Comparison of ENCODE assay signal across 10 cellular contexts in genomic region chr14:71117839-71118743, GRCh38.
DNase-seq lines count a peak whose midpoint lies in the region; ATAC-seq and TF ChIP-seq lines count a peak whose summit lies in the region.
"Had no signal": no experiment of that assay in that cellular context is flagged by ENCODE, and none has a peak within 500 bp of the region (broad histone marks: within the 10 kb centered on the region; RNA-seq: fewer than 3 reads in every experiment).

No MANE protein-coding gene starts in this region.

- peaks cover 0 to 5% (median 3%) of the 10 kb centered on the region in 4 donors for H3K4me1 Mint-ChIP-seq in CD4-positive, alpha-beta memory T cell

- H4K5ac ChIP-seq in IMR-90 (ENCODE audit: low read depth, low read length) (no peak overlapping the region), mesendoderm (ENCODE audit: low read length) (no peak overlapping the region)

- H3K9me1 ChIP-seq in IMR-90 (ENCODE audit: insufficient read depth, low read length), result peaks cover 7% of the 10 kb centered on the region

- no peaks in the 10 kb centered on the region for H4K20me1 ChIP-seq in IMR-90 (ENCODE audit: insufficient read depth, low read length)

- H2AK9ac ChIP-seq in IMR-90 (replicated peaks; ENCODE audit: low read depth, low read length, poor library complexity), result no peak overlapping the region

- no peaks in the 10 kb centered on the region for H3K9me3 ChIP-seq in CD4-positive, alpha-beta memory T cell (ENCODE audit: control insufficient read depth in 1 of 2, low read length in 2 of 2)
- H3K9me3 ChIP-seq in IMR-90 (ENCODE audit: control insufficient read depth, insufficient read depth, low read length), result no peaks in the 10 kb centered on the region

- in situ Hi-C loops in IMR-90 (cut with MboI; ENCODE audit: low sequenced_read_pairs) (no loop called here), astrocyte of the spinal cord (cut with HindIII; ENCODE audit: low sequenced_read_pairs) (no loop called here)

- H3K27ac Mint-ChIP-seq in CD4-positive, alpha-beta memory T cell, result peak overlapping the region in 5 of 7 donors; percentile 20 to 94 (median 73)

- no TSS peak for BruUV-seq in IMR-90 (replicated peaks; lab: Mats Ljungman, UMichigan)

- H3K4ac ChIP-seq in IMR-90 (ENCODE audit: low read depth, low read length) (peak overlapping the region; percentile 66), mesendoderm (ENCODE audit: low read depth, low read length) (peak overlapping the region; percentile 70)

- H3K23ac ChIP-seq in IMR-90 (ENCODE audit: low read depth, low read length) (peak overlapping the region; percentile 88; the same call in 1 of the 2 replicates), mesendoderm (ENCODE audit: low read length) (no peak overlapping the region)

- ATAC-seq in IMR-90 (ENCODE audit: low read depth) (peak; percentile 44), GM18867 (IDR thresholded peaks at IDR 0.05; ENCODE audit: unreplicated experiment) (no peak)

- WGBS in IMR-90 (ENCODE audit: extremely low coverage in 2 of 2, insufficient read length in 1 of 2), 2 experiments, result 53% methylated on average over 5 of the region's 10 CpGs; no CpG with 5 or more reads in 1 of the 2 experiments
- WGBS in mesendoderm (ENCODE audit: extremely low coverage, insufficient coverage, low lambda C conversion rate), result no CpG with 5 or more reads among the region's 10 CpGs

- H3K79me1 ChIP-seq in IMR-90 (ENCODE audit: low read depth in 1 of 2, low read length in 2 of 2) (peaks cover 4 to 8% of the 10 kb centered on the region in 2 experiments), mesendoderm (ENCODE audit: low read length) (no peaks in the 10 kb centered on the region)

- POLR2A ChIA-PET in CD4-positive, alpha-beta memory T cell (lab: Charles Lee; ENCODE audit: partially characterized antibody), result no interaction called here
- POLR2A ChIA-PET in IMR-90 (lab: Charles Lee; ENCODE audit: unreplicated experiment), result no interaction called here

- peak overlapping the region; percentile 12; the same call in 1 of the 3 replicates for H2BK15ac ChIP-seq in IMR-90 (ENCODE audit: low read depth, low read length)
- H2BK15ac ChIP-seq in mesendoderm (replicated peaks; ENCODE audit: low read depth), result no peak overlapping the region

- H2BK20ac ChIP-seq in IMR-90 (ENCODE audit: low read depth, low read length), result peak overlapping the region; percentile 71; the same call in 1 of the 2 replicates

- H3K14ac ChIP-seq in IMR-90 (replicated peaks; ENCODE audit: low read depth, low read length), result peak overlapping the region; percentile 78; the same call in 1 of the 2 replicates

- H2BK120ac ChIP-seq in IMR-90 (ENCODE audit: low read depth, low read length) (peak overlapping the region; percentile 44; the same call in 1 of the 2 replicates), mesendoderm (ENCODE audit: low read depth, low read length) (no peak overlapping the region)

- no peak overlapping the region; the same call in 1 of the 2 replicates for H2AK5ac ChIP-seq in IMR-90 (ENCODE audit: low read depth, low read length)
- H2AK5ac ChIP-seq in mesendoderm (ENCODE audit: low read length), result no peak overlapping the region

- H3K56ac ChIP-seq in IMR-90 (ENCODE audit: extremely low read depth, insufficient read depth, low read length) (peak overlapping the region; percentile 43; the same call in 1 of the 2 replicates), mesendoderm (ENCODE audit: low read length) (no peak overlapping the region)

- no peaks in the 10 kb centered on the region for H3K9me3 Mint-ChIP-seq in CD4-positive, alpha-beta memory T cell

- dilution Hi-C loops in IMR-90 (cut with HindIII; ENCODE audit: low sequenced_read_pairs, unreplicated experiment), result no loop called here

- H3K4me2 ChIP-seq in IMR-90 (ENCODE audit: low read depth, low read length) (peak overlapping the region; percentile 18; the same call in 1 of the 2 replicates), mesendoderm (ENCODE audit: low read length) (no peak overlapping the region)

- H3K79me2 ChIP-seq in mesendoderm (ENCODE audit: control insufficient read depth, insufficient read depth, low read length), result no peaks in the 10 kb centered on the region

- H3K18ac ChIP-seq in IMR-90 (ENCODE audit: low read depth, low read length) (peak overlapping the region; percentile 7; the same call in 1 of the 2 replicates), mesendoderm (ENCODE audit: low read length) (peak overlapping the region; percentile 90)

- H3K4me3 Mint-ChIP-seq in CD4-positive, alpha-beta memory T cell, result no peak overlapping the region

- H2AFZ ChIP-seq in IMR-90 (replicated peaks; ENCODE audit: low read length, poor library complexity), result no peak overlapping the region

- intact Hi-C loops in CD4-positive, alpha-beta memory T cell (cut with micrococcal nuclease), result no loop called here
- intact Hi-C loops in IMR-90 (cut with micrococcal nuclease), result loop anchor here (10.0 kb wide), 1 partner anchor 203 kb away; no protein-coding TSS in a partner anchor

- H3K4me1 ChIP-seq in CD4-positive, alpha-beta memory T cell (ENCODE audit: insufficient read depth, low read length), result no peaks in the 10 kb centered on the region
- H3K4me1 ChIP-seq in IMR-90 (ENCODE audit: control insufficient read depth, insufficient read depth, low read length), result peaks cover 10% of the 10 kb centered on the region
- no peaks in the 10 kb centered on the region for H3K4me1 ChIP-seq in mesendoderm (ENCODE audit: control insufficient read depth, low read depth, low read length)

- H3K36me3 Mint-ChIP-seq in CD4-positive, alpha-beta memory T cell, result peaks cover 24 to 34% of the 10 kb centered on the region in 2 donors

- TF ChIP-seq CTCF in IMR-90 (conservative IDR thresholded peaks at IDR 0.05; ENCODE audit: low read depth, low read length) (no peak), astrocyte of the spinal cord (IDR thresholded peaks at IDR 0.05; ENCODE audit: low read depth, low read length) (no peak)

- no peak for TF ChIP-seq RAD21 in IMR-90 (IDR thresholded peaks at IDR 0.05; ENCODE audit: low read length)

- no peak overlapping the region for H3K9ac ChIP-seq in IMR-90 (ENCODE audit: low read depth, low read length)
- H3K9ac ChIP-seq in mesendoderm (ENCODE audit: low read length), result no peak overlapping the region

- DNase-seq in CD4-positive, alpha-beta memory T cell, result no peak
- DNase-seq in IMR-90, result peak; percentile 78
- DNase-seq in astrocyte of the spinal cord (ENCODE audit: low read depth, low spot score), result peak; percentile 66
- DNase-seq in mesendoderm, result peak; percentile 83
- no peak for DNase-seq in UCSD-AML1 (lab: John Stamatoyannopoulos, UW; ENCODE audit: unreplicated experiment)
- DNase-seq in stimulated activated CD8-positive, alpha-beta memory T cell treated with anti-CD3 and anti-CD28 coated beads, Interleukin-4, amount 100 ng/mL, for 48 hours, result no peak
- no peak for DNase-seq in NCI-H2171 (lab: John Stamatoyannopoulos, UW)
- DNase-seq: NCI-H187 treated with DMSO at 0.1 percent for 48 hours; stimulated activated CD4-positive, alpha-beta T cell treated with anti-CD3 and anti-CD28 coated beads, Interleukin-4, amount 100 ng/mL, for 1 hour had no signal

- no peaks in the 10 kb centered on the region for H3K27me3 ChIP-seq in CD4-positive, alpha-beta memory T cell (ENCODE audit: insufficient read depth, low read length)
- H3K27me3 ChIP-seq in IMR-90 (ENCODE audit: control insufficient read depth, insufficient read depth, low read length) (no peaks in the 10 kb centered on the region), mesendoderm (ENCODE audit: insufficient read depth, low read length, poor library complexity) (no peaks in the 10 kb centered on the region)

- H3K27ac ChIP-seq in CD4-positive, alpha-beta memory T cell (ENCODE audit: low read depth, low read length), result no peak overlapping the region
- H3K27ac ChIP-seq in IMR-90 (ENCODE audit: insufficient read depth, low read length) (peak overlapping the region; percentile 46; the same call in 1 of the 2 replicates), mesendoderm (ENCODE audit: low read depth, low read length) (no peak overlapping the region)

- CTCF ChIA-PET in CD4-positive, alpha-beta memory T cell (lab: Charles Lee; ENCODE audit: partially characterized antibody), result interaction anchor here (1.5 kb wide), 1 partner anchor 635 kb away, joined by 5 read pairs; no protein-coding TSS in a partner anchor
- CTCF ChIA-PET in IMR-90 (lab: Yijun Ruan, JAX), result no interaction called here

- H3K27me3 Mint-ChIP-seq in CD4-positive, alpha-beta memory T cell, result no peaks in the 10 kb centered on the region

- H4K91ac ChIP-seq in IMR-90 (ENCODE audit: insufficient read depth, low read depth, low read length), result peak overlapping the region; percentile 49

- H2BK5ac ChIP-seq in IMR-90 (ENCODE audit: low read depth, low read length, poor library complexity, severe bottlenecking) (peak overlapping the region; percentile 82), mesendoderm (ENCODE audit: low read length) (no peak overlapping the region)

- peaks cover 4% of the 10 kb centered on the region for H3K36me3 ChIP-seq in CD4-positive, alpha-beta memory T cell (ENCODE audit: insufficient read depth, low read length)
- H3K36me3 ChIP-seq in IMR-90 (ENCODE audit: control insufficient read depth, insufficient read depth, low read length), result peaks cover 6% of the 10 kb centered on the region; the same call in 1 of the 2 replicates
- no peaks in the 10 kb centered on the region for H3K36me3 ChIP-seq in mesendoderm (ENCODE audit: control insufficient read depth, insufficient read depth, low read length)

- peak overlapping the region in 1 of 2 experiments; percentile 61 for H4K8ac ChIP-seq in IMR-90 (ENCODE audit: low read depth in 2 of 2, low read length in 2 of 2)
- no peak overlapping the region for H4K8ac ChIP-seq in mesendoderm (ENCODE audit: low read depth, low read length)

- TF ChIP-seq POLR2A in IMR-90 (IDR thresholded peaks at IDR 0.05; ENCODE audit: low read depth, low read length), result no peak

- H3K4me3 ChIP-seq in CD4-positive, alpha-beta memory T cell (ENCODE audit: low read length in 2 of 2), result no peak overlapping the region
- H3K4me3 ChIP-seq in IMR-90 (ENCODE audit: insufficient read depth, low read depth, low read length) (no peak overlapping the region), astrocyte of the spinal cord (ENCODE audit: low read depth, low read length) (no peak overlapping the region), mesendoderm (ENCODE audit: low read length) (no peak overlapping the region)

TF ChIP-seq in IMR-90, 13 proteins besides CTCF, POLR2A, EP300 and RAD21:
- no peak for TF ChIP-seq MXI1 (IDR thresholded peaks at IDR 0.05; ENCODE audit: borderline replicate concordance, low read depth, low read length)
- TF ChIP-seq NFE2L2 (IDR thresholded peaks at IDR 0.05; ENCODE audit: low read depth, low read length), result 0 out of 2 replicates have a peak, but pooled peaks have one; percentile 2

Comparison
In these comparisons a context has a peak if more than half of its experiments do, and no peak if none do; other contexts are left out.
1. DNase-seq: peak in IMR-90 (single experiment), astrocyte of the spinal cord (single experiment) and mesendoderm (single experiment); none in CD4-positive, alpha-beta memory T cell (0 of 5), UCSD-AML1 (single experiment), stimulated activated CD8-positive, alpha-beta memory T cell treated with anti-CD3 and anti-CD28 coated beads, Interleukin-4, amount 100 ng/mL, for 48 hours (single experiment) and NCI-H2171 (single experiment).